ENCODE assay signal across 8 cellular contexts in the genomic region with DNA sequence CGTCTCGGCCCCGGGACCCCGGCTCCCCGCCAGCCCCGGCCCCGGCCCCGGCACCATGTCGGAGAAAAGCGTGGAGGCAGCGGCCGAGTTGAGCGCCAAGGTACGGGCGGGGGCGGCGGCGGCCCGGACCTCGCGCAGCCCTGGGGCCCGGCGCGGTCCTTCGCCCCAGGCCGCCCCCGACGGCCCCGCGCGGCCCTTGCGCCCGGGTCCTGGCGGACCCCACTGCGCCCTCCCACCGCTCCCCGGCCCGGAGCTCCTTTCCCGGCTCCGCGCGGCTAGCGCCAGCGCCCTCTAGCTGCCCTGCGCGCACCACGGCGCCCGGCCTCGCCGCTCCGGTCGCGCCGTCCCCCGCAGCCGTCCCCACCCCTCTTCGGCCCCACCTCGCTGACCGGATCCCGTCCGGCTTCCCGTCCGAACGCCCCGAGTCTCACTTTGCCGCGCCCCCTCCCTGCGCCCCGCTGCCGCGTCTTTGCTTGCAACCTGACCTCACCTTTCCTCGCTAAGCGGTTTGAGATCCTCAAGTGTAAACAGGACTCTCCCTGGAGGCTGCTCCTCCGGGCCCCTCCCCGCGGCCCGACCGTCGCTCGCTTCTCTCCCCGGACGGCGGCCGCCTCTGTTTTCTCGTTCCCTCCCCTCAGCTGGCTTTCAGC. TPM values are rescaled to one million over a fixed set of nuclear protein-coding genes. Genes with fewer than 3 reads are reported as not detected.
DNase-seq lines count a peak whose midpoint lies in the region; ATAC-seq, FAIRE-seq and TF ChIP-seq lines count a peak whose summit lies in the region.

No MANE protein-coding gene starts in this region.

- peak; percentile 81 for FAIRE-seq in GM18507 (lab: Jason Lieb, UNC)

- peak in 1 of 4 donors; percentile 15 for TF ChIP-seq POLR2A in esophagus squamous epithelium (IDR thresholded peaks at IDR 0.05)

- peak overlapping the region; percentile 86 for H3K27ac Mint-ChIP-seq in activated T-cell treated with anti-CD3 and anti-CD28 coated beads, Interleukin-2, amount 50 U/mL, for 72 hours

- H3K27ac ChIP-seq in esophagus squamous epithelium (peak overlapping the region; percentile 95 to 99 (median 98)), thymus (ENCODE audit: low read depth) (peak overlapping the region; percentile 79)

- peaks cover 69% of the 10 kb centered on the region for H3K4me1 Mint-ChIP-seq in activated T-cell treated with anti-CD3 and anti-CD28 coated beads, Interleukin-2, amount 50 U/mL, for 72 hours (ENCODE audit: low read depth)

- peak overlapping the region; percentile 73 for H3K9ac ChIP-seq in mucosa of stomach (ENCODE audit: low read length)

- intact Hi-C loops in esophagus squamous epithelium (cut with DNase I), result no loop called here

- peak; percentile 52 for ATAC-seq in HG03175 (IDR thresholded peaks at IDR 0.05; ENCODE audit: unreplicated experiment)
- ATAC-seq in activated T-cell treated with anti-CD3 and anti-CD28 coated beads, Interleukin-2, amount 50 U/mL, for 72 hours (replicated peaks in 1 of 2), result peak; percentile 73 to 79

- peak; percentile 49 to 86 (median 78) for TF ChIP-seq CTCF in esophagus squamous epithelium (IDR thresholded peaks at IDR 0.05)

- WGBS in esophagus squamous epithelium, 2 donors, result 0% methylated on average over 14 to 18 of the region's 86 CpGs
- WGBS in thymus, result under 1% methylated on average over 86 of the region's 86 CpGs

- H3K36me3 Mint-ChIP-seq in activated T-cell treated with anti-CD3 and anti-CD28 coated beads, Interleukin-2, amount 50 U/mL, for 72 hours (ENCODE audit: insufficient read depth in 2 of 2), result peaks cover 12 to 13% of the 10 kb centered on the region in 2 donors

- H3K9me3 ChIP-seq in esophagus squamous epithelium, result no peaks in the 10 kb centered on the region
- no peaks in the 10 kb centered on the region for H3K9me3 ChIP-seq in mucosa of stomach (ENCODE audit: control insufficient read depth, low read length)
- no peaks in the 10 kb centered on the region for H3K9me3 ChIP-seq in thymus (ENCODE audit: control insufficient read depth)

- H3K27me3 ChIP-seq in esophagus squamous epithelium (no peaks in the 10 kb centered on the region), mucosa of stomach (ENCODE audit: control insufficient read depth, insufficient read depth, low read length) (no peaks in the 10 kb centered on the region), thymus (ENCODE audit: control insufficient read depth, insufficient read depth) (peaks cover 17% of the 10 kb centered on the region)

- H3K4me3 ChIP-seq in esophagus squamous epithelium (peak overlapping the region; percentile 73 to 85 (median 84)), mucosa of stomach (ENCODE audit: low read length) (peak overlapping the region; percentile 32), thymus (ENCODE audit: low read length) (peak overlapping the region; percentile 82)

- H3K4me3 Mint-ChIP-seq in activated T-cell treated with anti-CD3 and anti-CD28 coated beads, Interleukin-2, amount 50 U/mL, for 72 hours, result peak overlapping the region; percentile 94 to 96

- peaks cover 4 to 21% (median 4%) of the 10 kb centered on the region in 3 donors for H3K36me3 ChIP-seq in esophagus squamous epithelium
- H3K36me3 ChIP-seq in mucosa of stomach (ENCODE audit: control insufficient read depth, insufficient read depth, low read length), result no peaks in the 10 kb centered on the region
- no peaks in the 10 kb centered on the region for H3K36me3 ChIP-seq in thymus (ENCODE audit: control insufficient read depth, insufficient read depth)

- DNase-seq in AG20443 (ENCODE audit: low spot score) (peak; percentile 88), GM18507 (ENCODE audit: extremely low spot score, insufficient read length, low read depth) (peak; percentile 63), NCI-H748 (lab: John Stamatoyannopoulos, UW; ENCODE audit: unreplicated experiment) (peak; percentile 64), esophagus squamous epithelium (lab: John Stamatoyannopoulos, UW) (no peak)
- peak; percentile 78 to 82 for DNase-seq in activated T-cell treated with anti-CD3 and anti-CD28 coated beads, Interleukin-2, amount 50 U/mL, for 72 hours

- no peaks in the 10 kb centered on the region for H3K9me3 Mint-ChIP-seq in activated T-cell treated with anti-CD3 and anti-CD28 coated beads, Interleukin-2, amount 50 U/mL, for 72 hours

- peaks cover 42% of the 10 kb centered on the region for H3K27me3 Mint-ChIP-seq in activated T-cell treated with anti-CD3 and anti-CD28 coated beads, Interleukin-2, amount 50 U/mL, for 72 hours (ENCODE audit: low read depth)

- H3K4me1 ChIP-seq in esophagus squamous epithelium, result peaks cover 49 to 83% (median 50%) of the 10 kb centered on the region in 3 donors
- H3K4me1 ChIP-seq in mucosa of stomach (ENCODE audit: control insufficient read depth, insufficient read depth, low read length), result peaks cover 55% of the 10 kb centered on the region
- H3K4me1 ChIP-seq in thymus (ENCODE audit: control insufficient read depth, insufficient read depth, low read length), result peaks cover 33% of the 10 kb centered on the region

RNA-seq across cellular contexts. Expression of a gene that starts 0.6 kb away (rescaled TPM):
- 100 to 1,000 TPM; 119 to 154 TPM for total RNA-seq in activated T-cell treated with anti-CD3 and anti-CD28 coated beads, Interleukin-2, amount 50 U/mL, for 72 hours
- total RNA-seq in esophagus squamous epithelium, result 100 to 1,000 TPM in 3 of 4 donors, 10 to 100 TPM in 1; 78.2 to 149 (median 123) TPM
- 186 TPM for polyA plus RNA-seq in thymus

RNA-seq across cellular contexts. Expression of a gene that starts 5.5 kb away (rescaled TPM):
- total RNA-seq in activated T-cell treated with anti-CD3 and anti-CD28 coated beads, Interleukin-2, amount 50 U/mL, for 72 hours, result 100 to 1,000 TPM; 117 to 188 TPM
- total RNA-seq in esophagus squamous epithelium, result under 1 TPM in 3 of 4 donors, not detected in 1; 0.35 to 0.76 (median 0.50) TPM
- 4.8 TPM for polyA plus RNA-seq in thymus

RNA-seq across cellular contexts. Expression of a gene that starts 13.8 kb away (rescaled TPM):
- 100 to 1,000 TPM; 122 to 134 TPM for total RNA-seq in activated T-cell treated with anti-CD3 and anti-CD28 coated beads, Interleukin-2, amount 50 U/mL, for 72 hours
- total RNA-seq in esophagus squamous epithelium, result 100 to 1,000 TPM; 158 to 170 (median 162) TPM
- 131 TPM for polyA plus RNA-seq in thymus

RNA-seq across cellular contexts. Expression of a gene that starts 22.6 kb away (rescaled TPM):
- 100 to 1,000 TPM; 126 to 141 TPM for total RNA-seq in activated T-cell treated with anti-CD3 and anti-CD28 coated beads, Interleukin-2, amount 50 U/mL, for 72 hours
- 10 to 100 TPM in 1 of 4 donors, 1 to 10 TPM in 3; 1.2 to 11.8 (median 5.0) TPM for total RNA-seq in esophagus squamous epithelium
- polyA plus RNA-seq in thymus, result 50.9 TPM

RNA-seq across cellular contexts. Expression of a gene that starts 42.9 kb away (rescaled TPM):
- 10 to 100 TPM; 30.2 to 39.7 TPM for total RNA-seq in activated T-cell treated with anti-CD3 and anti-CD28 coated beads, Interleukin-2, amount 50 U/mL, for 72 hours
- 10 to 100 TPM; 39.6 to 57.5 (median 49.1) TPM for total RNA-seq in esophagus squamous epithelium
- 39.8 TPM for polyA plus RNA-seq in thymus

Comparison
In these comparisons a context has a peak if more than half of its experiments do, and no peak if none do; other contexts are left out.
1. H3K4me3 ChIP-seq: peak in every context shown above with its lines; median percentile 84 in esophagus squamous epithelium; 82 in thymus; 32 in mucosa of stomach.
2. RNA of a gene that starts 5.5 kb away (total RNA-seq): 117 to 188 TPM in activated T-cell treated with anti-CD3 and anti-CD28 coated beads, Interleukin-2, amount 50 U/mL, for 72 hours; 0.35 to 0.76 TPM in esophagus squamous epithelium; every median in the first group is over 10 times any median in the second.